ENCODE assay signal across 8 cellular contexts in genomic region chr7:157386979-157387800, GRCh38. TPM values are rescaled to one million over a fixed set of nuclear protein-coding genes. Genes with fewer than 3 reads are reported as not detected.
A peak's percentile ranks its signal among the peaks of the same experiment; 100 is the strongest.
DNase-seq lines count a peak whose midpoint lies in the region; ATAC-seq and TF ChIP-seq lines count a peak whose summit lies in the region.

No MANE protein-coding gene starts in this region.

- 53 to 67% methylated on average over 21 to 23 of the region's 23 CpGs for WGBS in transverse colon (ENCODE audit: low coverage in 1 of 2), 2 donors

- no peak overlapping the region for H3K9ac ChIP-seq in parathyroid adenoma

- TF ChIP-seq RAD21 in Ishikawa (IDR thresholded peaks at IDR 0.05; ENCODE audit: low read depth), result peak; percentile 70

- no peak for TF ChIP-seq EP300 in Ishikawa (IDR thresholded peaks at IDR 0.05; ENCODE audit: borderline replicate concordance)
- TF ChIP-seq EP300 in transverse colon (IDR thresholded peaks at IDR 0.05; ENCODE audit: low read depth), result no peak

- H3K27me3 ChIP-seq in parathyroid adenoma (ENCODE audit: control insufficient read depth, insufficient read depth, low read length) (no peaks in the 10 kb centered on the region), transverse colon (no peaks in the 10 kb centered on the region)

- no peak for TF ChIP-seq POLR2A in transverse colon (IDR thresholded peaks at IDR 0.05)

- peaks cover 28% of the 10 kb centered on the region for H3K79me2 ChIP-seq in parathyroid adenoma

- H3K4me1 ChIP-seq in parathyroid adenoma (peaks cover 6% of the 10 kb centered on the region), transverse colon (peaks cover 0 to 10% (median 0%) of the 10 kb centered on the region in 4 donors)

- peak; percentile 86 for ATAC-seq in GM21528 (IDR thresholded peaks at IDR 0.05; ENCODE audit: low FRiP score, unreplicated experiment)

- H3K36me3 ChIP-seq in parathyroid adenoma (ENCODE audit: control insufficient read depth, insufficient read depth, low read length) (no peaks in the 10 kb centered on the region), transverse colon (peaks cover 0 to 21% (median 8%) of the 10 kb centered on the region in 4 donors)

- H3K4me3 ChIP-seq in parathyroid adenoma (ENCODE audit: low read depth, low read length) (no peak overlapping the region), transverse colon (no peak overlapping the region)

- H3K9me3 ChIP-seq in parathyroid adenoma (ENCODE audit: control insufficient read depth, low read length) (no peaks in the 10 kb centered on the region), transverse colon (no peaks in the 10 kb centered on the region)

- in situ Hi-C loops in transverse colon (cut with MboI; ENCODE audit: low pct_ligation_motif_present in 1 of 4, low pct_unique_long_range_greater_than_20kb in 1 of 4, low sequenced_read_pairs in 3 of 4), result no loop called here

- H3K4me2 ChIP-seq in parathyroid adenoma (ENCODE audit: low read length), result no peak overlapping the region

- intact Hi-C loops in transverse colon (cut with DNase I; ENCODE audit: low total_unique reads), result no loop called here

- H3K27ac ChIP-seq in parathyroid adenoma, result no peak overlapping the region
- H3K27ac ChIP-seq in transverse colon, result peak overlapping the region; percentile 33 to 50 (median 39)

- DNase-seq in DMS79 (lab: John Stamatoyannopoulos, UW) (peak; percentile 13), SHP77 treated with DMSO at 0.1 percent for 48 hours (lab: John Stamatoyannopoulos, UW) (peak; percentile 74), globus pallidus (ENCODE audit: low spot score) (peak; percentile 53), transverse colon (peak; percentile 82)
- DNase-seq in activated effector memory CD4-positive, alpha-beta T cell treated with Interleukin-2 at 50 U/mL for 16 hours, result peak; percentile 78

- peak; percentile 89 for TF ChIP-seq CTCF in parathyroid adenoma (IDR thresholded peaks at IDR 0.05)
- TF ChIP-seq CTCF in transverse colon (IDR thresholded peaks at IDR 0.05), result peak; percentile 80 to 92 (median 84)

- H2AFZ ChIP-seq in parathyroid adenoma, result no peak overlapping the region

TF ChIP-seq in Ishikawa, 13 proteins besides CTCF, POLR2A, EP300 and RAD21:
- TF ChIP-seq MAX (IDR thresholded peaks at IDR 0.05) (peak; percentile 98), CREB1 (IDR thresholded peaks at IDR 0.05; ENCODE audit: low read depth) (no peak), YY1 (IDR thresholded peaks at IDR 0.05; ENCODE audit: low read depth) (peak; percentile 61; the same call in 1 of the 2 replicates), TEAD4 (IDR thresholded peaks at IDR 0.05) (peak; percentile 78), NFIC (IDR thresholded peaks at IDR 0.05) (no peak), USF1 (IDR thresholded peaks at IDR 0.05) (peak; percentile 79), TCF12 (IDR thresholded peaks at IDR 0.05; ENCODE audit: low read depth) (0 out of 2 replicates have a peak, but pooled peaks have one; percentile 15), ZBTB7A (IDR thresholded peaks at IDR 0.05; ENCODE audit: low read depth) (no peak), EGR1 (IDR thresholded peaks at IDR 0.05) (no peak)

RNA-seq across cellular contexts. Expression of gene DNAJB6, which starts 50.4 kb away (rescaled TPM):
- 10 to 100 TPM; 47.0 to 87.6 (median 60.5) TPM for total RNA-seq in transverse colon

Comparison
In these comparisons a context has a peak if more than half of its experiments do, and no peak if none do; other contexts are left out.
1. DNase-seq: peak in every context shown above with its lines; median percentile 82 in transverse colon; 78 in activated effector memory CD4-positive, alpha-beta T cell treated with Interleukin-2 at 50 U/mL for 16 hours; 74 in SHP77 treated with DMSO at 0.1 percent for 48 hours; 53 in globus pallidus; 13 in DMS79.